8 cellular contexts compared by ENCODE assay signal in the genomic region with DNA sequence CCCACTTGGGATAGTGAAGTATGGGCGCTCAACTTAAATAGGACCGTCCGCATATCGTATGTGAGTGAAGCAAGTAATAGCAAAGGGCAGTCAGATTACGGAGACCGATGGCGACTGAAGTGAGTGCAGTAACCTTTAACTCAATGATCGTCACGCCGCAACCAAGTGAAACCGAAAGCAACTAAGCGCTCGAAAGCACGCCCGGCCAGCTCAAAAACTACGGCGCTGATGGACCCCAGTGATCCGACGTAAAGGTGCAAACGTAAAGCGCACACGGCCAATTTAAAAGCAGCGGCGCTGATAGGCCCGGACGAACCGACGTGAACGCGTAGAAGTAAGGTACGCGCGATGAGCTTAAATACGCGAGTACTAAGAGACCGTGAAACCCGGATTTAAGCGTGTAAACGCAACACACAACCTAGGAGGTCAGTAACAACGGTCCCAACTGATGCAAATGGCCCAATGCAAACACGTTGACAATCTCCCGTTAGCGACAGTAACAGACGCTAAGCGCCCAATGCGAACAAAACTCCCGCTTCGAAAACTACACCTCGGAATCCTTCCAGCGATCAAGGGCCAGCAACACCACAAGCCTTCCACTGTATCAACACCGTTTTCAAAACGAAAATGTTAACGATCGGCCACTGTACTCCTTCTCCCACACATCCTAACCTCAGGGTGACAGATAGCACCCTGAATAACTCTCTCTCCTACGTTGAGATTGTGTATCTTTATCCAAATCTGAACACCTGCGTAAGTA. TPM values are rescaled to one million over a fixed set of nuclear protein-coding genes. Genes with fewer than 3 reads are reported as not detected.
DNase-seq lines count a peak whose midpoint lies in the region; ATAC-seq and TF ChIP-seq lines count a peak whose summit lies in the region.

No MANE protein-coding gene starts in this region.

- peaks cover 0 to 2% (median 0%) of the 10 kb centered on the region in 6 donors for H3K9me3 Mint-ChIP-seq in immature natural killer cell

- in situ Hi-C loops in mammary epithelial cell (cut with MboI; ENCODE audit: low sequenced_read_pairs in 2 of 2): no loop called here

- TF ChIP-seq CTCF in WERI-Rb-1 (IDR thresholded peaks at IDR 0.05; ENCODE audit: low read depth, low read length): 0 out of 2 replicates have a peak, but pooled peaks have one; percentile 20
- no peak for TF ChIP-seq CTCF in mammary epithelial cell (conservative IDR thresholded peaks at IDR 0.05 in 1 of 2, IDR thresholded peaks at IDR 0.05 in 1 of 2; ENCODE audit: extremely low read depth in 1 of 2, insufficient read depth in 1 of 2, low read depth in 1 of 2, low read length in 2 of 2)
- no peak for TF ChIP-seq CTCF in smooth muscle cell (IDR thresholded peaks at IDR 0.05; ENCODE audit: borderline replicate concordance, insufficient read depth, poor library complexity, severe bottlenecking)

- H3F3A ChIP-seq in smooth muscle cell (ENCODE audit: low read depth): no peaks in the 10 kb centered on the region

- BruUV-seq in mammary epithelial cell (replicated peaks; lab: Mats Ljungman, UMichigan): TSS peak; percentile 90

- peak overlapping the region; percentile 88 for H3K4me3 ChIP-seq in WERI-Rb-1 (ENCODE audit: low read depth, low read length)
- peak overlapping the region; percentile 40 to 50 (median 49) for H3K4me3 ChIP-seq in mammary epithelial cell (replicated peaks in 1 of 3; ENCODE audit: insufficient read depth in 1 of 3, low read depth in 2 of 3, low read length in 3 of 3)
- H3K4me3 ChIP-seq in smooth muscle cell: peak overlapping the region; percentile 48

- H4K20me1 ChIP-seq in mammary epithelial cell (ENCODE audit: insufficient read depth, low read length) (no peaks in the 10 kb centered on the region), smooth muscle cell (ENCODE audit: low read depth) (peaks cover 20% of the 10 kb centered on the region)

- H3K4me1 ChIP-seq in mammary epithelial cell (ENCODE audit: insufficient read depth, low read length): peaks cover 27% of the 10 kb centered on the region
- peaks cover 4% of the 10 kb centered on the region for H3K4me1 ChIP-seq in smooth muscle cell (ENCODE audit: low read depth)

- peak overlapping the region; percentile 93 to 97 (median 94) for H3K4me3 Mint-ChIP-seq in immature natural killer cell

- H3K27me3 Mint-ChIP-seq in immature natural killer cell (ENCODE audit: low read depth in 3 of 3): peaks cover 18 to 25% (median 22%) of the 10 kb centered on the region in 3 donors

- under 1% methylated on average over 38 of the region's 56 CpGs for WGBS in mammary epithelial cell (ENCODE audit: low coverage, missing lambda C conversion rate)
- 31% methylated on average over 56 of the region's 56 CpGs for WGBS in smooth muscle cell (ENCODE audit: low lambda C conversion rate)

- DNase-seq in NCI-H2196 (lab: John Stamatoyannopoulos, UW; ENCODE audit: unreplicated experiment) (peak; percentile 93), WERI-Rb-1 (peak; percentile 99), mammary epithelial cell (peak; percentile 100), immature natural killer cell (peak; percentile 89 to 98 (median 94)), smooth muscle cell (lab: John Stamatoyannopoulos, UW; ENCODE audit: unreplicated experiment) (peak; percentile 34)

- dilution Hi-C loops in mammary epithelial cell (cut with HindIII; ENCODE audit: low sequenced_read_pairs): no loop called here

- peak; percentile 68 for ATAC-seq in GM18502 (IDR thresholded peaks at IDR 0.05; ENCODE audit: poor library complexity, unreplicated experiment)
- peak; percentile 53 for ATAC-seq in HG03045 (IDR thresholded peaks at IDR 0.05; ENCODE audit: unreplicated experiment)
- ATAC-seq in GM18861 (IDR thresholded peaks at IDR 0.05; ENCODE audit: unreplicated experiment): no peak

- CTCF ChIA-PET in mammary epithelial cell (lab: Charles Lee; ENCODE audit: low non-redundant PET): interaction anchor here (0.6 kb wide), 1 partner anchor 28 kb away, joined by 3 read pairs; no protein-coding TSS in a partner anchor

- H2AFZ ChIP-seq in mammary epithelial cell (ENCODE audit: low read depth, low read length) (peak overlapping the region; percentile 61), smooth muscle cell (ENCODE audit: low read depth) (peak overlapping the region; percentile 20)

- no peaks in the 10 kb centered on the region for H3K27me3 ChIP-seq in WERI-Rb-1 (ENCODE audit: insufficient read depth, low read depth, severe bottlenecking)
- H3K27me3 ChIP-seq in mammary epithelial cell (ENCODE audit: insufficient read depth, low read length): no peaks in the 10 kb centered on the region
- H3K27me3 ChIP-seq in smooth muscle cell (ENCODE audit: low read depth): no peaks in the 10 kb centered on the region

- intact Hi-C loops in mammary epithelial cell (cut with micrococcal nuclease): no loop called here

- H3K9ac ChIP-seq in mammary epithelial cell (ENCODE audit: insufficient read depth, low read length) (peak overlapping the region; percentile 95), smooth muscle cell (ENCODE audit: low read depth) (peak overlapping the region; percentile 96)

- H3K36me3 ChIP-seq in WERI-Rb-1: no peaks in the 10 kb centered on the region
- no peaks in the 10 kb centered on the region for H3K36me3 ChIP-seq in mammary epithelial cell (ENCODE audit: insufficient read depth, low read length)
- no peaks in the 10 kb centered on the region for H3K36me3 ChIP-seq in smooth muscle cell (ENCODE audit: low read depth)

- H3K9me3 ChIP-seq in WERI-Rb-1 (ENCODE audit: severe bottlenecking) (no peaks in the 10 kb centered on the region), mammary epithelial cell (replicated peaks; ENCODE audit: insufficient read depth, low read length) (no peaks in the 10 kb centered on the region), smooth muscle cell (replicated peaks; ENCODE audit: low read depth) (no peaks in the 10 kb centered on the region)

- H3K4me2 ChIP-seq in mammary epithelial cell (ENCODE audit: insufficient read depth, low read depth, low read length): peak overlapping the region; percentile 69
- H3K4me2 ChIP-seq in smooth muscle cell: peak overlapping the region; percentile 79

- H3K36me3 Mint-ChIP-seq in immature natural killer cell: no peaks in the 10 kb centered on the region

- H3K27ac ChIP-seq in WERI-Rb-1 (peak overlapping the region; percentile 100), mammary epithelial cell (ENCODE audit: insufficient read depth, low read depth, low read length) (peak overlapping the region; percentile 98), smooth muscle cell (ENCODE audit: low read depth) (peak overlapping the region; percentile 96)

- peak overlapping the region; percentile 98 to 100 (median 100) for H3K27ac Mint-ChIP-seq in immature natural killer cell

- H3K4me1 Mint-ChIP-seq in immature natural killer cell: peaks cover 13 to 29% of the 10 kb centered on the region in 2 donors

- H3K79me2 ChIP-seq in mammary epithelial cell (ENCODE audit: insufficient read depth, low read length) (no peaks in the 10 kb centered on the region), smooth muscle cell (ENCODE audit: low read depth) (no peaks in the 10 kb centered on the region)

RNA-seq across cellular contexts. Expression of gene ARL4D, which starts 37.9 kb away (rescaled TPM):
- total RNA-seq in mammary epithelial cell (100 to 1,000 TPM in 1 of 2 donors, 10 to 100 TPM in 1; 59.1 to 112 TPM), smooth muscle cell (9.9 and 10.3 TPM in 2 replicates)
- polyA plus RNA-seq in mammary epithelial cell (43.2 TPM), immature natural killer cell (1 to 10 TPM; 4.5 to 10.0 (median 9.9) TPM), smooth muscle cell (25.9 and 27.6 TPM in 2 replicates)
- polyA minus RNA-seq in mammary epithelial cell: 43.4 TPM

Comparison
In these comparisons a context has a peak if more than half of its experiments do, and no peak if none do; other contexts are left out.
1. DNase-seq: peak in every context shown above with its lines; median percentile 100 in mammary epithelial cell; 99 in WERI-Rb-1; 94 in immature natural killer cell; 93 in NCI-H2196; 34 in smooth muscle cell.